8 cellular contexts compared by ENCODE assay signal in genomic region chr9:89602978-89603628, GRCh38. TPM values are rescaled to one million over a fixed set of nuclear protein-coding genes. Genes with fewer than 3 reads are reported as not detected.
DNase-seq lines count a peak whose midpoint lies in the region; ATAC-seq and TF ChIP-seq lines count a peak whose summit lies in the region.

No MANE protein-coding gene starts in this region.

- peak overlapping the region; percentile 57 to 74 (median 67) for H3K27ac Mint-ChIP-seq in nephron
- peak overlapping the region; percentile 79 for H3K27ac Mint-ChIP-seq in stimulated activated naive B cell treated with anti-CD40 and anti-IgM and Interleukin-4, amounts not matched to agents 10 μg/mL and 1 μg/mL and 100 μg/mL, for 72 hours

- H3K4me3 Mint-ChIP-seq in nephron = peak overlapping the region; percentile 72 to 81 (median 81)
- peak overlapping the region; percentile 87 to 92 for H3K4me3 Mint-ChIP-seq in stimulated activated naive B cell treated with anti-CD40 and anti-IgM and Interleukin-4, amounts not matched to agents 10 μg/mL and 1 μg/mL and 100 μg/mL, for 72 hours

- peak; percentile 40 to 42 for ATAC-seq in stimulated activated naive B cell treated with anti-CD40 and anti-IgM and Interleukin-4, amounts not matched to agents 10 μg/mL and 1 μg/mL and 100 μg/mL, for 72 hours (replicated peaks)
- no peak for ATAC-seq in GM19328 (IDR thresholded peaks at IDR 0.05; ENCODE audit: unreplicated experiment)

- peak; percentile 84 for DNase-seq in M059J (ENCODE audit: low read depth)
- DNase-seq in SHP77 (lab: John Stamatoyannopoulos, UW) = peak; percentile 87 to 91
- peak; percentile 79 for DNase-seq in activated effector memory CD4-positive, alpha-beta T cell treated with Interleukin-2 at 50 U/mL for 16 hours
- peak; percentile 87 for DNase-seq in fibroblast of villous mesenchyme (ENCODE audit: low read depth)
- DNase-seq in stimulated activated naive B cell treated with anti-CD40 and anti-IgM and Interleukin-4, amounts not matched to agents 10 μg/mL and 1 μg/mL and 100 μg/mL, for 72 hours = peak; percentile 79

- peaks cover 3% of the 10 kb centered on the region for H3K9me3 Mint-ChIP-seq in nephron
- H3K9me3 Mint-ChIP-seq in stimulated activated naive B cell treated with anti-CD40 and anti-IgM and Interleukin-4, amounts not matched to agents 10 μg/mL and 1 μg/mL and 100 μg/mL, for 72 hours = no peaks in the 10 kb centered on the region

- H3K4me1 Mint-ChIP-seq in nephron = peaks cover 42% of the 10 kb centered on the region
- H3K4me1 Mint-ChIP-seq in stimulated activated naive B cell treated with anti-CD40 and anti-IgM and Interleukin-4, amounts not matched to agents 10 μg/mL and 1 μg/mL and 100 μg/mL, for 72 hours = peaks cover 18 to 34% of the 10 kb centered on the region in 2 donors

- TF ChIP-seq CTCF in GM12875 (IDR thresholded peaks at IDR 0.05; ENCODE audit: borderline replicate concordance, insufficient read depth, low read depth, low read length) = peak; percentile 93
- TF ChIP-seq CTCF in fibroblast of villous mesenchyme (IDR thresholded peaks at IDR 0.05; ENCODE audit: insufficient read depth, low read depth, low read length) = peak; percentile 95
- TF ChIP-seq CTCF in nephron (IDR thresholded peaks at IDR 0.05; ENCODE audit: unreplicated experiment in 3 of 3) = peak; percentile 85 to 88 (median 87)

- no peaks in the 10 kb centered on the region for H3K36me3 Mint-ChIP-seq in nephron (ENCODE audit: low read depth)
- H3K36me3 Mint-ChIP-seq in stimulated activated naive B cell treated with anti-CD40 and anti-IgM and Interleukin-4, amounts not matched to agents 10 μg/mL and 1 μg/mL and 100 μg/mL, for 72 hours = peaks cover 9 to 10% of the 10 kb centered on the region in 2 donors

- no peak overlapping the region for H3K4me3 ChIP-seq in GM12875 (ENCODE audit: low read depth, low read length)
- H3K4me3 ChIP-seq in fibroblast of villous mesenchyme (ENCODE audit: low read depth, low read length) = peak overlapping the region; percentile 27

- H3K27me3 Mint-ChIP-seq in nephron (ENCODE audit: low read depth) = peaks cover 24% of the 10 kb centered on the region
- H3K27me3 Mint-ChIP-seq in stimulated activated naive B cell treated with anti-CD40 and anti-IgM and Interleukin-4, amounts not matched to agents 10 μg/mL and 1 μg/mL and 100 μg/mL, for 72 hours = peaks cover 0 to 5% of the 10 kb centered on the region in 2 donors

RNA-seq across cellular contexts. Expression of gene GADD45G, which starts 1.7 kb away (rescaled TPM):
- total RNA-seq in M059J (2014; rRNA removed; shearing (Covaris generic)) = 0.32 and 0.49 TPM in 2 replicates
- total RNA-seq in fibroblast of villous mesenchyme = 0.43 and 0.64 TPM in 2 replicates
